In the genomic region with DNA sequence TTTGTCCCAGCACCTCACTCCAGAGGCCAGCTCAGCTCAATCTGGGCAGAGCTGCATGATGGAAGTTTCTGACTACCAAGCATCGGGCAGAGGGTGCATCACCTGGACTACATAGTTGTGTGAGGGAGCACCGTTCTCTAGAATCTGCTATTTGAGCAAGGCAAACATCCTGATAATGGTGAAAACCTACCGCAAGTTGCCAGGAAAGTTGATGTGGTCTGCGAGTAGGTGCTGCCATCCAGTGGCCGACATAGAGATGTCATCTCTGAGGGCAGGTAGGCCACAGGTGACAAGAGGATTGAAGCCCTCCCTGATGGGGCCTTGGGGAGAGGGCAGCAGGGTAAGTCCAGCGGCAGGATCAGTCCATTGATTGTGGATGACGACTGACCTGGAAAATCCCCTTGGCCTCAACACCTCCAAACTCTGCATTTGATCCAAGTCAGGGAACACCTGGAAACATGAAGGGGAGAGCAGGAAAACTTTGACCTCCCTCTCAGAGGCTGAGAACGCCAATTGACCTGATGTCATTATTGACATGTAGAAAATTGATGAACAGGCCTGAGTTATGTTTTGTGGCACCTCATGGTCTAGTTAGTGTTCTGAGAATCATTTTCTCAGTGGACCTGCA, we compare ENCODE assay signal across 9 cellular contexts. TPM values are rescaled to one million over a fixed set of nuclear protein-coding genes. Genes with fewer than 3 reads are reported as not detected.
DNase-seq lines count a peak whose midpoint lies in the region; ATAC-seq and TF ChIP-seq lines count a peak whose summit lies in the region.
"Had no signal": no experiment of that assay in that cellular context is flagged by ENCODE, and none has a peak within 500 bp of the region (broad histone marks: within the 10 kb centered on the region; RNA-seq: fewer than 3 reads in every experiment).

No MANE protein-coding gene starts in this region.

- TF ChIP-seq POLR2A in tibial nerve (IDR thresholded peaks at IDR 0.05), result no peak

- no peak for TF ChIP-seq EP300 in tibial nerve (IDR thresholded peaks at IDR 0.05)

- 23 to 28% methylated on average over 8 of the region's 8 CpGs for WGBS in tibial nerve, 2 donors

- H3K9me3 ChIP-seq in tibial nerve, result peaks cover 0 to 14% (median 0%) of the 10 kb centered on the region in 4 donors

- peaks cover 2% of the 10 kb centered on the region for H3K27me3 Mint-ChIP-seq in T-helper 2 cell treated with Interferon-gamma antibody and Interleukin-4, amounts not matched to agents 5 μg/mL and 100 μg/mL, for 36 hours (ENCODE audit: low read depth)

- peak; percentile 60 for TF ChIP-seq CTCF in GM10266 (IDR thresholded peaks at IDR 0.05; ENCODE audit: control insufficient read depth, insufficient read depth, low read depth, missing control alignments)
- no peak for TF ChIP-seq CTCF in tibial nerve (IDR thresholded peaks at IDR 0.05)

- H3K36me3 Mint-ChIP-seq in T-helper 2 cell treated with Interferon-gamma antibody and Interleukin-4, amounts not matched to agents 5 μg/mL and 100 μg/mL, for 36 hours (ENCODE audit: low read depth), result no peaks in the 10 kb centered on the region

- peak; percentile 88 for ATAC-seq in GM19467 (IDR thresholded peaks at IDR 0.05; ENCODE audit: unreplicated experiment)

- H3K4me3 ChIP-seq in tibial nerve, result no peak overlapping the region

- no peaks in the 10 kb centered on the region for H3K36me3 ChIP-seq in tibial nerve

- peak; percentile 65 for DNase-seq in GM10266 (ENCODE audit: extremely low spot score)
- peak; percentile 50 for DNase-seq in HPDE6-E6E7 (ENCODE audit: extremely low spot score)
- peak; percentile 7 for DNase-seq in T-helper 2 cell treated with Interferon-gamma antibody and Interleukin-4, amounts not matched to agents 5 μg/mL and 100 μg/mL, for 36 hours (ENCODE audit: low spot score)
- DNase-seq in iPS-NIHi7 (ENCODE audit: extremely low spot score), result peak; percentile 86
- no peak for DNase-seq in middle frontal gyrus (ENCODE audit: extremely low spot score, low spot score)
- DNase-seq in tibial nerve (ENCODE audit: low spot score in 2 of 2), result no peak
- DNase-seq in caudate nucleus (lab: John Stamatoyannopoulos, UW), result no peak

- H3K4me1 Mint-ChIP-seq in T-helper 2 cell treated with Interferon-gamma antibody and Interleukin-4, amounts not matched to agents 5 μg/mL and 100 μg/mL, for 36 hours (ENCODE audit: low read depth), result no peaks in the 10 kb centered on the region

- H3K27me3 ChIP-seq in tibial nerve, result no peaks in the 10 kb centered on the region

- no peak overlapping the region for H3K4me3 Mint-ChIP-seq in T-helper 2 cell treated with Interferon-gamma antibody and Interleukin-4, amounts not matched to agents 5 μg/mL and 100 μg/mL, for 36 hours

- H3K4me1 ChIP-seq in tibial nerve, result no peaks in the 10 kb centered on the region

- H3K9me3 Mint-ChIP-seq in T-helper 2 cell treated with Interferon-gamma antibody and Interleukin-4, amounts not matched to agents 5 μg/mL and 100 μg/mL, for 36 hours, result no peaks in the 10 kb centered on the region

- no peak overlapping the region for H3K27ac ChIP-seq in tibial nerve
- no peak overlapping the region for H3K27ac ChIP-seq in caudate nucleus (ENCODE audit: low read depth, low read length)

- H3K27ac Mint-ChIP-seq in T-helper 2 cell treated with Interferon-gamma antibody and Interleukin-4, amounts not matched to agents 5 μg/mL and 100 μg/mL, for 36 hours, result no peak overlapping the region

RNA-seq across cellular contexts. Expression of a gene that starts 3.9 kb away (rescaled TPM):
- total RNA-seq in tibial nerve, result under 1 TPM in 3 of 4 donors, not detected in 1; 0.22 to 0.90 (median 0.42) TPM
- total RNA-seq: T-helper 1 cell treated with Interleukin-12 subunit alpha and Interleukin-12 subunit beta and Interleukin-4 antibody, amounts not matched to agents 30 ng/mL and 1 ng/mL, for 36 hours had no signal

RNA-seq across cellular contexts. Expression of a gene that starts 34.1 kb away (rescaled TPM):
- total RNA-seq in tibial nerve, result 1 to 10 TPM in 1 of 4 donors, not detected in 3; 2.5 TPM

Comparison
In these comparisons a context has a peak if more than half of its experiments do, and no peak if none do; other contexts are left out.
1. DNase-seq: peak in GM10266 (single experiment), HPDE6-E6E7 (single experiment), T-helper 2 cell treated with Interferon-gamma antibody and Interleukin-4, amounts not matched to agents 5 μg/mL and 100 μg/mL, for 36 hours (single experiment) and iPS-NIHi7 (single experiment); none in middle frontal gyrus (single experiment), tibial nerve (0 of 2) and caudate nucleus (0 of 61).